In the genomic region with DNA sequence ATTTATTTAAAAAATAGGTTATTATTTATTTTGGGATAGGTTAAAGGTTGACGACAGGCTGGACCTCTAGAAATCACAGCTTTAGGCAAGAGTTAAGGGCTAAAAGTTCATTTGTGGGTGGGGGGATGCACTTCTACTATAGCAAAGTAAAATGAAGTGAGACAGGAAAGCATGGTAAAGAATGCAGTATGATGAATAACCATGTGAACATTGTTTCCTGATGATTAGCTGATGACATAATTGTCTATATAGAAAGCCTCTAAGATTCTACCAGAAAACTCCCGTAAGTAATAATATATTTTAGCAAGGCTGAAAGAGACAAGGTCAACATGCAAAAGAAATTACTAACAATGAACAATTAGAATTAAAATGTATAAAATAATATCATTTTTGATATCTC, we compare ENCODE assay signal across 26 cellular contexts. TPM values are rescaled to one million over a fixed set of nuclear protein-coding genes. Genes with fewer than 3 reads are reported as not detected.
"Had no signal": no experiment of that assay in that cellular context is flagged by ENCODE, and none has a peak within 500 bp of the region (broad histone marks: within the 10 kb centered on the region; RNA-seq: fewer than 3 reads in every experiment).

No MANE protein-coding gene starts in this region.

- H3K9ac ChIP-seq: KMS-11 had no signal

- DNase-seq: activated B cell treated with CpG ODN at 0.5 μM for 24 hours; activated CD4-positive, alpha-beta T cell treated with anti-CD3 and anti-CD28 coated beads for 1 hour; activated CD4-positive, alpha-beta T cell treated with anti-CD3 and anti-CD28 coated beads, Interleukin-2, amount 10 ng/mL, durations not matched to agents 24 days and 14 days; activated CD4-positive, alpha-beta T cell treated with anti-CD3 and anti-CD28 coated beads, Interleukin-2, amount 50 U/mL, for 48 hours; activated CD8-positive, alpha-beta memory T cell treated with anti-CD3 and anti-CD28 coated beads, Interleukin-2, amount 10 ng/mL, durations not matched to agents 7 days and 5 days; activated effector memory CD4-positive, alpha-beta T cell treated with Interleukin-2 at 50 U/mL for 16 hours; activated naive CD4-positive, alpha-beta T cell; activated T-cell treated with anti-CD3 and anti-CD28 coated beads, Interleukin-2, amount 50 U/mL, for 24 hours; aorta; body of pancreas; MG63; MV-4-11; NCI-H1105; NCI-H1436; NCI-H1694 treated with DMSO at 0.1 percent for 48 hours; NCI-H2029 treated with DMSO at 0.1 percent for 48 hours; NCI-H510A treated with DMSO at 0.1 percent for 48 hours; Peyer's patch; SIG-M5; T-helper 17 cell; T-helper 9 cell had no signal

- H3K9me3 ChIP-seq: body of pancreas, MG63, Peyer's patch had no signal

- H3K27me3 Mint-ChIP-seq: activated CD8-positive, alpha-beta memory T cell treated with anti-CD3 and anti-CD28 coated beads, Interleukin-2, amount 10 ng/mL, durations not matched to agents 7 days and 5 days; activated T-cell treated with anti-CD3 and anti-CD28 coated beads, Interleukin-2, amount 50 U/mL, for 24 hours; T-helper 17 cell had no signal

- FAIRE-seq: TTC549 had no signal

- H3K4me1 ChIP-seq: body of pancreas, Peyer's patch had no signal

- H3K36me3 ChIP-seq: MG63, Peyer's patch had no signal

- H3K36me3 Mint-ChIP-seq: activated CD8-positive, alpha-beta memory T cell treated with anti-CD3 and anti-CD28 coated beads, Interleukin-2, amount 10 ng/mL, durations not matched to agents 7 days and 5 days had no signal

- H3K27ac ChIP-seq: body of pancreas, KMS-11, Peyer's patch had no signal

- H3K4me1 Mint-ChIP-seq: activated B cell treated with CpG ODN at 0.5 μM for 24 hours; activated CD4-positive, alpha-beta T cell treated with anti-CD3 and anti-CD28 coated beads, Interleukin-2, amount 10 ng/mL, durations not matched to agents 24 days and 14 days; activated CD8-positive, alpha-beta memory T cell treated with anti-CD3 and anti-CD28 coated beads, Interleukin-2, amount 10 ng/mL, durations not matched to agents 7 days and 5 days; activated naive CD4-positive, alpha-beta T cell treated with anti-CD3 and anti-CD28 coated beads, Interleukin-2, amount 50 U/mL, for 24 hours; central memory CD8-positive, alpha-beta T cell; T-helper 17 cell had no signal

- H3K27ac Mint-ChIP-seq: activated B cell treated with CpG ODN at 0.5 μM for 24 hours; activated CD4-positive, alpha-beta T cell treated with anti-CD3 and anti-CD28 coated beads, Interleukin-2, amount 10 ng/mL, durations not matched to agents 24 days and 14 days; activated CD8-positive, alpha-beta memory T cell treated with anti-CD3 and anti-CD28 coated beads, Interleukin-2, amount 10 ng/mL, durations not matched to agents 7 days and 5 days; activated naive CD4-positive, alpha-beta T cell treated with anti-CD3 and anti-CD28 coated beads, Interleukin-2, amount 50 U/mL, for 24 hours; activated T-cell treated with anti-CD3 and anti-CD28 coated beads, Interleukin-2, amount 50 U/mL, for 24 hours; activated T-helper 1 cell treated with anti-CD3 and anti-CD28 coated beads, Interleukin-12 subunit alpha, Interleukin-12 subunit beta, Interleukin-2, Interleukin-4 antibody, amounts not matched to agents 30 ng/mL and 10 ng/mL and 1 ng/mL, durations not matched to agents 14 hours and 24 hours and 36 hours; T-helper 17 cell had no signal

- H3K27me3 ChIP-seq: body of pancreas, MG63, Peyer's patch had no signal

- H3K4me3 Mint-ChIP-seq: activated B cell treated with CpG ODN at 0.5 μM for 24 hours; activated CD4-positive, alpha-beta T cell treated with anti-CD3 and anti-CD28 coated beads, Interleukin-2, amount 10 ng/mL, durations not matched to agents 24 days and 14 days; activated CD8-positive, alpha-beta memory T cell treated with anti-CD3 and anti-CD28 coated beads, Interleukin-2, amount 10 ng/mL, durations not matched to agents 7 days and 5 days; activated naive CD4-positive, alpha-beta T cell treated with anti-CD3 and anti-CD28 coated beads, Interleukin-2, amount 50 U/mL, for 24 hours; activated T-cell treated with anti-CD3 and anti-CD28 coated beads, Interleukin-2, amount 50 U/mL, for 24 hours; activated T-helper 1 cell treated with anti-CD3 and anti-CD28 coated beads, Interleukin-12 subunit alpha, Interleukin-12 subunit beta, Interleukin-2, Interleukin-4 antibody, amounts not matched to agents 30 ng/mL and 10 ng/mL and 1 ng/mL, durations not matched to agents 14 hours and 24 hours and 36 hours; central memory CD8-positive, alpha-beta T cell; T-helper 17 cell had no signal

- H3K9me3 Mint-ChIP-seq: activated CD4-positive, alpha-beta T cell treated with anti-CD3 and anti-CD28 coated beads, Interleukin-2, amount 10 ng/mL, durations not matched to agents 24 days and 14 days; activated naive CD4-positive, alpha-beta T cell treated with anti-CD3 and anti-CD28 coated beads, Interleukin-2, amount 50 U/mL, for 24 hours; activated T-helper 1 cell treated with anti-CD3 and anti-CD28 coated beads, Interleukin-12 subunit alpha, Interleukin-12 subunit beta, Interleukin-2, Interleukin-4 antibody, amounts not matched to agents 30 ng/mL and 10 ng/mL and 1 ng/mL, durations not matched to agents 14 hours and 24 hours and 36 hours; central memory CD8-positive, alpha-beta T cell had no signal

- H3K4me3 ChIP-seq: body of pancreas, MG63, Peyer's patch had no signal

- H3K4me2 ChIP-seq: KMS-11 had no signal

RNA-seq across cellular contexts. Expression of gene PRSS37, which starts 25.7 kb away (rescaled TPM):
- total RNA-seq: activated B cell treated with CpG ODN at 0.5 μM for 24 hours; activated CD4-positive, alpha-beta T cell treated with anti-CD3 and anti-CD28 coated beads, Interleukin-2, amount 10 ng/mL, durations not matched to agents 24 days and 14 days; activated CD8-positive, alpha-beta memory T cell treated with anti-CD3 and anti-CD28 coated beads, Interleukin-2, amount 10 ng/mL, durations not matched to agents 7 days and 5 days; activated T-helper 1 cell treated with anti-CD3 and anti-CD28 coated beads, Interleukin-12 subunit alpha, Interleukin-12 subunit beta, Interleukin-2, Interleukin-4 antibody, amounts not matched to agents 30 ng/mL and 10 ng/mL and 1 ng/mL, durations not matched to agents 14 hours and 24 hours and 36 hours; aorta; body of pancreas; Peyer's patch; T-helper 17 cell had no signal
- polyA plus RNA-seq: aorta had no signal

RNA-seq across cellular contexts. Expression of gene OR9A4, which starts 49.2 kb away (rescaled TPM):
- total RNA-seq: activated B cell treated with CpG ODN at 0.5 μM for 24 hours; activated CD4-positive, alpha-beta T cell treated with anti-CD3 and anti-CD28 coated beads, Interleukin-2, amount 10 ng/mL, durations not matched to agents 24 days and 14 days; activated CD8-positive, alpha-beta memory T cell treated with anti-CD3 and anti-CD28 coated beads, Interleukin-2, amount 10 ng/mL, durations not matched to agents 7 days and 5 days; activated T-helper 1 cell treated with anti-CD3 and anti-CD28 coated beads, Interleukin-12 subunit alpha, Interleukin-12 subunit beta, Interleukin-2, Interleukin-4 antibody, amounts not matched to agents 30 ng/mL and 10 ng/mL and 1 ng/mL, durations not matched to agents 14 hours and 24 hours and 36 hours; body of pancreas; Peyer's patch; T-helper 17 cell had no signal
- polyA plus RNA-seq: aorta had no signal
